Comparison of ENCODE assay signal across 10 cellular contexts in the genomic region with DNA sequence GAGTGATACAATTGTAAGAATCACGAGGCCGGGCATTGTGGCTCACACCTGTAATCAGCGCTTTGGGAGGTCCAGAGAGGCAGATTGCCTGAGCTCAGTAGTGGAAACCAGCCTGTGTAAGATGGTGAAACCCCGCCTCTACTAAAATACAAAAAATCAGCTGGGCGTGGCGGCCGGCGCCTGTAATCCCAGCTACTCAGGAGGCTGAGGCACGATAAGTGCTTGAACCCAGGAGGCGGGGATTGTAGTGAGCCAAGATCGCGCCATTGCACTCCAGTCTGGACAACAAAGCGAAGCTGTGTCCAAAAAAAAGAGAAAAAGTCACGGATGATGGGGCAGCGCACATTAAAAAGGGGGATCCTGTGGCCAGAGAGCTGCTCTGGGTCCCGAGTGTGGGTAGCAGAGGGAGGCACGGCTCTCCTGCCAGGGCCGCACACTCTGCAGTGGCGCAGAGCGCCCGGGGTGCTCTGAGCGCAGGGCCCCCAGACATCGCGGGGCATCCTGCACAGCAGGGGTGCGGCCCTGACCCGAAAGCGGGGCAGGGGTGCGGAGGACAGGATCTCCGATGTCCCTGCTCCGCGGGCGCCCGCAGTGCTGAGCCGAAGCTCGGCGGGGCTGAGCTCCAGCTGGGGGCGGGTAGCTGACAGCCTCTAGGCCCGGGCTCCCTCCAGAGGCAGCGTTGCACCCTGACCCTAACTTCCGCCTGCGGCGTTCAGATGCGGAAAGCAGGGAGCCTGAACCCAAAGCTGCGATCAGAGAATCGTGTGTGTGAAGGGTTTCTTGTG. TPM values are rescaled to one million over a fixed set of nuclear protein-coding genes. Genes with fewer than 3 reads are reported as not detected.
DNase-seq lines count a peak whose midpoint lies in the region; ATAC-seq, FAIRE-seq and TF ChIP-seq lines count a peak whose summit lies in the region.
"Had no signal": no experiment of that assay in that cellular context is flagged by ENCODE, and none has a peak within 500 bp of the region (broad histone marks: within the 10 kb centered on the region; RNA-seq: fewer than 3 reads in every experiment).

No MANE protein-coding gene starts in this region.

- POLR2A ChIA-PET in A549 (lab: Yijun Ruan, JAX) (no interaction called here), HepG2 (lab: Yijun Ruan, JAX) (no interaction called here)

- CTCF ChIA-PET in A549 (lab: Yijun Ruan, JAX) = no interaction called here
- CTCF ChIA-PET in HepG2 (lab: Yijun Ruan, JAX; ENCODE audit: low intra/inter-chr PET ratio, low total read pairs) = no interaction called here

- TF ChIP-seq CTCF in A549 (IDR thresholded peaks at IDR 0.05) = no peak
- no peak for TF ChIP-seq CTCF in GM20000 (IDR thresholded peaks at IDR 0.05; ENCODE audit: extremely low read depth, missing control alignments)
- no peak for TF ChIP-seq CTCF in coronary artery (IDR thresholded peaks at IDR 0.05)
- peak; percentile 66 for TF ChIP-seq CTCF in HepG2 (CRISPR knock-in tag; IDR thresholded peaks at IDR 0.05)

- no peaks in the 10 kb centered on the region for H4K20me1 ChIP-seq in HepG2 (ENCODE audit: insufficient read depth, low read length)

- no peaks in the 10 kb centered on the region for H3K79me2 ChIP-seq in HepG2 (ENCODE audit: insufficient read depth, low read length)

- no TSS peak for BruUV-seq in HepG2 (replicated peaks; lab: Mats Ljungman, UMichigan)

- no peak overlapping the region for H3K9ac ChIP-seq in HepG2 (ENCODE audit: insufficient read depth, low read depth, low read length)

- WGBS in A549 (ENCODE audit: missing lambda C conversion rate) = 54% methylated on average over 35 of the region's 45 CpGs
- WGBS in HepG2 (ENCODE audit: low lambda C conversion rate) = 45% methylated on average over 28 of the region's 45 CpGs

- no peak overlapping the region for H3K4me3 ChIP-seq in A549
- H3K4me3 ChIP-seq in coronary artery = peak overlapping the region; percentile 40
- peak overlapping the region in 1 of 3 experiments; percentile 52; a peak in 2 of 6 replicates for H3K4me3 ChIP-seq in HepG2 (replicated peaks in 1 of 3; ENCODE audit: insufficient read depth in 1 of 3, low read depth in 2 of 3, low read length in 3 of 3)
- H3K4me3 ChIP-seq: SJCRH30 had no signal

- H3K4me1 ChIP-seq in A549 (no peaks in the 10 kb centered on the region), HepG2 (ENCODE audit: insufficient read depth, low read length) (no peaks in the 10 kb centered on the region)
- H3K4me1 ChIP-seq: SJCRH30 had no signal

- no peak for TF ChIP-seq RAD21 in A549 (conservative IDR thresholded peaks at IDR 0.05 in 1 of 2, IDR thresholded peaks at IDR 0.05 in 1 of 2)
- peak; percentile 33; the same call in 1 of the 2 replicates for TF ChIP-seq RAD21 in HepG2 (CRISPR knock-in tag; IDR thresholded peaks at IDR 0.05)

- H3K27ac ChIP-seq in A549 = no peak overlapping the region
- H3K27ac ChIP-seq in coronary artery = no peak overlapping the region
- H3K27ac ChIP-seq in HepG2 (ENCODE audit: extremely low read length, insufficient read depth, low read length) = no peak overlapping the region
- H3K27ac ChIP-seq: SJCRH30 had no signal

- peak; percentile 26 to 65; a peak in 3 of 6 replicates for ATAC-seq in A549
- peak; percentile 93 for ATAC-seq in HepG2
- ATAC-seq in HG03097 (IDR thresholded peaks at IDR 0.05; ENCODE audit: low FRiP score, unreplicated experiment) = no peak
- ATAC-seq in HG03571 (IDR thresholded peaks at IDR 0.05; ENCODE audit: unreplicated experiment) = no peak

- H3K36me3 ChIP-seq in HepG2 (replicated peaks in 1 of 2; ENCODE audit: control insufficient read depth in 1 of 2, insufficient read depth in 2 of 2, low read length in 2 of 2) = no peaks in the 10 kb centered on the region
- H3K36me3 ChIP-seq: SJCRH30 had no signal

- TF ChIP-seq EP300 in A549 (IDR thresholded peaks at IDR 0.05) = no peak
- TF ChIP-seq EP300 in HepG2 (IDR thresholded peaks at IDR 0.05; ENCODE audit: low read depth in 2 of 2, low read length in 2 of 2) = no peak
- no peak for TF ChIP-seq EP300 in HepG2 (CRISPR knock-in tag; IDR thresholded peaks at IDR 0.05; ENCODE audit: borderline replicate concordance)

- H3K9me3 ChIP-seq in A549 (no peaks in the 10 kb centered on the region), HepG2 (ENCODE audit: low read length) (no peaks in the 10 kb centered on the region)
- H3K9me3 ChIP-seq: SJCRH30 had no signal

- H3K4me2 ChIP-seq in A549 (no peak overlapping the region), HepG2 (ENCODE audit: low read depth, low read length) (peak overlapping the region; percentile 58)

- in situ Hi-C loops in HepG2 (cut with HindIII; ENCODE audit: extremely low pct_ligation_motif_present, low pct_unique_long_range_greater_than_20kb) = no loop called here

- no peak for DNase-seq in A549 (ENCODE audit: low read depth in 1 of 2, low spot score in 1 of 2)
- DNase-seq in GM20000 (ENCODE audit: low spot score) = peak; percentile 27
- DNase-seq in coronary artery (ENCODE audit: low spot score) = no peak
- peak; percentile 14 for DNase-seq in HepG2 (ENCODE audit: low spot score)
- DNase-seq in NCI-H1105 (lab: John Stamatoyannopoulos, UW) = no peak
- no peak for DNase-seq in SIG-M5 treated with dmso at 0.1 percent for 504 hours (lab: John Stamatoyannopoulos, UW; ENCODE audit: unreplicated experiment)
- DNase-seq: activated gamma-delta T cell, SJCRH30 had no signal

- intact Hi-C loops in HepG2 (cut with micrococcal nuclease; ENCODE audit: unreplicated experiment) = no loop called here

- H3K27me3 ChIP-seq in HepG2 (ENCODE audit: control insufficient read depth in 1 of 2, insufficient read depth in 2 of 2, low read length in 2 of 2) = peaks cover 5 to 26% of the 10 kb centered on the region in 2 experiments; a peak in 4 of 5 replicates
- H3K27me3 ChIP-seq: SJCRH30 had no signal

- TF ChIP-seq POLR2A in A549 (IDR thresholded peaks at IDR 0.05; ENCODE audit: low read length) = no peak
- no peak for TF ChIP-seq POLR2A in HepG2 (IDR thresholded peaks at IDR 0.05; ENCODE audit: insufficient read depth in 1 of 2, low read depth in 2 of 2, low read length in 2 of 2)

- no peak for FAIRE-seq in A549 (lab: Jason Lieb, UNC)
- FAIRE-seq in HepG2 (lab: Jason Lieb, UNC) = no peak

- H2AFZ ChIP-seq in HepG2 (ENCODE audit: low read length) = no peak overlapping the region

TF ChIP-seq in A549, 52 proteins besides CTCF, POLR2A, EP300 and RAD21 (continues in another document):
- TF ChIP-seq SMC3 (IDR thresholded peaks at IDR 0.05) (no peak), RCOR1 (IDR thresholded peaks at IDR 0.05; ENCODE audit: low read depth, low read length) (no peak)
- TF ChIP-seq, protein P1, sequence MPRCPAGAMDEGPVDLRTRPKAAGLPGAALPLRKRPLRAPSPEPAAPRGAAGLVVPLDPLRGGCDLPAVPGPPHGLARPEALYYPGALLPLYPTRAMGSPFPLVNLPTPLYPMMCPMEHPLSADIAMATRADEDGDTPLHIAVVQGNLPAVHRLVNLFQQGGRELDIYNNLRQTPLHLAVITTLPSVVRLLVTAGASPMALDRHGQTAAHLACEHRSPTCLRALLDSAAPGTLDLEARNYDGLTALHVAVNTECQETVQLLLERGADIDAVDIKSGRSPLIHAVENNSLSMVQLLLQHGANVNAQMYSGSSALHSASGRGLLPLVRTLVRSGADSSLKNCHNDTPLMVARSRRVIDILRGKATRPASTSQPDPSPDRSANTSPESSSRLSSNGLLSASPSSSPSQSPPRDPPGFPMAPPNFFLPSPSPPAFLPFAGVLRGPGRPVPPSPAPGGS (IDR thresholded peaks at IDR 0.05) = no peak

TF ChIP-seq in HepG2, 621 proteins besides CTCF, POLR2A, EP300 and RAD21 (continues in another document):
- TF ChIP-seq GABPB1 (CRISPR knock-in tag; IDR thresholded peaks at IDR 0.05) (peak; percentile 77), RXRA (CRISPR knock-in tag; IDR thresholded peaks at IDR 0.05) (no peak), NFIB (CRISPR knock-in tag; IDR thresholded peaks at IDR 0.05; ENCODE audit: borderline replicate concordance) (no peak)

RNA-seq across cellular contexts. Expression of a gene that starts 30.4 kb away (rescaled TPM):
- polyA plus RNA-seq in A549 (2011; rRNA removed) = 0.05 and 0.07 TPM in 2 replicates
- not detected in 2 replicates for polyA plus RNA-seq in A549 (2012; cell fraction: cytosol; rRNA removed)
- polyA plus RNA-seq in A549 (2012; cell fraction: nucleus; rRNA removed) = not detected in 2 replicates
- 0.04 to 0.07 TPM (median 0.07 TPM) in 3 replicates for polyA plus RNA-seq in A549 (2017; fragmentation: RNase III; extraction: RNeasy Plus Mini Kit Qiagen cat#74134 plus additional on column Dnase treatment)
- not detected in 2 replicates for polyA minus RNA-seq in A549 (2011; rRNA and poly(A)+ RNA removed)
- total RNA-seq in HepG2 (2016; rRNA removed; fragmentation: Illumina TruSeq; extraction: Trizol) = not detected in 2 replicates
- total RNA-seq in HepG2 (2016; cell fraction: cytosol; rRNA removed; fragmentation: Illumina TruSeq; extraction: Trizol; ENCODE audit: low read depth) = not detected in 2 replicates
- total RNA-seq in HepG2 (2016; cell fraction: insoluble cytoplasmic fraction; rRNA removed; fragmentation: Illumina TruSeq; extraction: Trizol) = not detected in 2 replicates
- not detected in 2 replicates for total RNA-seq in HepG2 (2016; cell fraction: membrane; rRNA removed; fragmentation: Illumina TruSeq; extraction: Trizol)
- total RNA-seq in HepG2 (2016; cell fraction: nucleus; rRNA removed; fragmentation: Illumina TruSeq; extraction: Trizol) = not detected in 2 replicates
- 0.01 and 0.03 TPM in 2 replicates for polyA plus RNA-seq in HepG2 (2011; rRNA removed)
- polyA plus RNA-seq in HepG2 (2011; cell fraction: cytosol; rRNA removed) = 0.01 and 0.04 TPM in 2 replicates
- polyA plus RNA-seq in HepG2 (2011; cell fraction: nucleus; rRNA removed) = not detected in 2 replicates
- 0.16 TPM in 1 of 2 replicates, not detected in the other for polyA plus RNA-seq in HepG2 (2012)
- polyA plus RNA-seq in HepG2 (2016; cell fraction: cytosol; fragmentation: Illumina TruSeq; extraction: Trizol; ENCODE audit: low read depth) = not detected in 2 replicates
- not detected in 2 replicates for polyA plus RNA-seq in HepG2 (2016; cell fraction: insoluble cytoplasmic fraction; fragmentation: Illumina TruSeq; extraction: Trizol; ENCODE audit: low read depth)
- not detected in 2 replicates for polyA plus RNA-seq in HepG2 (2016; cell fraction: membrane; fragmentation: Illumina TruSeq; extraction: Trizol; ENCODE audit: low read depth)
- polyA plus RNA-seq in HepG2 (2016; cell fraction: nucleus; fragmentation: Illumina TruSeq; extraction: Trizol; ENCODE audit: insufficient read depth, low read depth) = not detected in 2 replicates
- not detected in 2 replicates for polyA minus RNA-seq in HepG2 (2011; rRNA and poly(A)+ RNA removed; ENCODE audit: low replicate concordance)
- polyA minus RNA-seq in HepG2 (2011; cell fraction: cytosol; rRNA and poly(A)+ RNA removed) = not detected in 2 replicates
- not detected in 2 replicates for polyA minus RNA-seq in HepG2 (2011; cell fraction: nucleus; rRNA and poly(A)+ RNA removed)
- total RNA-seq: SJCRH30 had no signal

Comparison
In these comparisons a context has a peak if more than half of its experiments do, and no peak if none do; other contexts are left out.
1. ATAC-seq: peak in A549 (2 of 2) and HepG2 (single experiment); none in HG03097 (single experiment) and HG03571 (single experiment).
2. DNase-seq: peak in GM20000 (single experiment) and HepG2 (single experiment); none in A549 (0 of 2), coronary artery (single experiment), NCI-H1105 (single experiment) and SIG-M5 treated with dmso at 0.1 percent for 504 hours (single experiment).